In the genomic region with DNA sequence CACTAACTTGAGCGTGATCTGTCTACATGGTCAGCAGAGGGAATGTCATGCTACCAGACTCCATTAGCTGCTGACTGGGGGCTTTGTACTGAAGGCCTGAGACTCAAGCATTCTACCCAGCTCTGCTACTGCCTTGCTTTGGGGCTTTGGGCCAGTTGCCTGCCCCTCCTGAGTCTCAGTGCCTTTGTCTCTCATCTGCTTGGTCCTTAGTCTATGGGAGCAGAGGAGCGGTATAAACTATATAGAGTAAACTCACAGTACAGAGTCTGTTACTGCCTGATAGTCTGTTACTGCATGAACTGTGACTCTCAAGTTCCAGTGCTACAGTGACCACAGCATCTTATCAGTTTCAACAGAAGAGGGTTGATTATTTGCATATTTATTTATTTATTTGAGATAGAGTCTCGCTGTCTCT, we compare ENCODE assay signal across 1 cellular context.
TF ChIP-seq lines count a peak whose summit lies in the region.

No MANE protein-coding gene starts in this region.

TF ChIP-seq in K562, 482 proteins besides CTCF, POLR2A, EP300 and RAD21 (continued from another document and continues in another):
- TF ChIP-seq ZBED1 (IDR thresholded peaks at IDR 0.05) = 0 out of 2 replicates have a peak, but pooled peaks have one; percentile 50
- peak; percentile 49; the same call in 1 of the 2 replicates for TF ChIP-seq MYC (IDR thresholded peaks at IDR 0.05; ENCODE audit: low read depth, low read length)
- no peak for TF ChIP-seq MYC (CRISPR knock-in tag; IDR thresholded peaks at IDR 0.05; ENCODE audit: borderline replicate concordance, low read depth)
- no peak for TF ChIP-seq ZNF354B (CRISPR knock-in tag; IDR thresholded peaks at IDR 0.05)
- TF ChIP-seq SP1 (CRISPR knock-in tag; IDR thresholded peaks at IDR 0.05) = peak; percentile 21; the same call in 1 of the 2 replicates
- no peak for TF ChIP-seq RFX5 (IDR thresholded peaks at IDR 0.05; ENCODE audit: low read depth, low read length)
- TF ChIP-seq, protein P1, sequence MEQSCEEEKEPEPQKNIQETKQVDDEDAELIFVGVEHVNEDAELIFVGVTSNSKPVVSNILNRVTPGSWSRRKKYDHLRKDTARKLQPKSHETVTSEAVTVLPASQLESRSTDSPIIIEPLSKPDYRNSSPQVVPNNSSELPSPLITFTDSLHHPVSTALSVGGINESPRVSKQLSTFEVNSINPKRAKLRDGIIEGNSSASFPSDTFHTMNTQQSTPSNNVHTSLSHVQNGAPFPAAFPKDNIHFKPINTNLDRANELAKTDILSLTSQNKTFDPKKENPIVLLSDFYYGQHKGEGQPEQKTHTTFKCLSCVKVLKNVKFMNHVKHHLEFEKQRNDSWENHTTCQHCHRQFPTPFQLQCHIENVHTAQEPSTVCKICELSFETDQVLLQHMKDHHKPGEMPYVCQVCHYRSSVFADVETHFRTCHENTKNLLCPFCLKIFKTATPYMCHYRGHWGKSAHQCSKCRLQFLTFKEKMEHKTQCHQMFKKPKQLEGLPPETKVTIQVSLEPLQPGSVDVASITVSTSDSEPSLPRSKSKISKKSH (CRISPR knock-in tag; IDR thresholded peaks at IDR 0.05) = no peak
- no peak for TF ChIP-seq ZNF165 (CRISPR knock-in tag; IDR thresholded peaks at IDR 0.05; ENCODE audit: borderline replicate concordance)
- TF ChIP-seq ZNF124 (CRISPR knock-in tag; IDR thresholded peaks at IDR 0.05) = no peak
- TF ChIP-seq ATF1 (CRISPR knock-in tag; IDR thresholded peaks at IDR 0.05) = no peak
- TF ChIP-seq ATF1 (tag; IDR thresholded peaks at IDR 0.05) = peak; percentile 38
- no peak for TF ChIP-seq ERF (CRISPR knock-in tag; IDR thresholded peaks at IDR 0.05)
- no peak for TF ChIP-seq CEBPB (tag; IDR thresholded peaks at IDR 0.05)
- TF ChIP-seq, protein P2, sequence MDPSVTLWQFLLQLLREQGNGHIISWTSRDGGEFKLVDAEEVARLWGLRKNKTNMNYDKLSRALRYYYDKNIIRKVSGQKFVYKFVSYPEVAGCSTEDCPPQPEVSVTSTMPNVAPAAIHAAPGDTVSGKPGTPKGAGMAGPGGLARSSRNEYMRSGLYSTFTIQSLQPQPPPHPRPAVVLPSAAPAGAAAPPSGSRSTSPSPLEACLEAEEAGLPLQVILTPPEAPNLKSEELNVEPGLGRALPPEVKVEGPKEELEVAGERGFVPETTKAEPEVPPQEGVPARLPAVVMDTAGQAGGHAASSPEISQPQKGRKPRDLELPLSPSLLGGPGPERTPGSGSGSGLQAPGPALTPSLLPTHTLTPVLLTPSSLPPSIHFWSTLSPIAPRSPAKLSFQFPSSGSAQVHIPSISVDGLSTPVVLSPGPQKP (CRISPR knock-in tag; IDR thresholded peaks at IDR 0.05) = no peak
- peak; percentile 18; the same call in 1 of the 2 replicates for TF ChIP-seq MAFF (IDR thresholded peaks at IDR 0.05; ENCODE audit: low read length)
- no peak for TF ChIP-seq HNRNPUL1 (IDR thresholded peaks at IDR 0.05; ENCODE audit: low read length)
- no peak for TF ChIP-seq SMAD3 (CRISPR knock-in tag; conservative IDR thresholded peaks at IDR 0.05)
- TF ChIP-seq SRSF9 (IDR thresholded peaks at IDR 0.05; ENCODE audit: borderline replicate concordance, low read depth, low read length) = no peak
- no peak for TF ChIP-seq RHOXF2B (CRISPR knock-in tag; conservative IDR thresholded peaks at IDR 0.05)
- TF ChIP-seq, protein P3, sequence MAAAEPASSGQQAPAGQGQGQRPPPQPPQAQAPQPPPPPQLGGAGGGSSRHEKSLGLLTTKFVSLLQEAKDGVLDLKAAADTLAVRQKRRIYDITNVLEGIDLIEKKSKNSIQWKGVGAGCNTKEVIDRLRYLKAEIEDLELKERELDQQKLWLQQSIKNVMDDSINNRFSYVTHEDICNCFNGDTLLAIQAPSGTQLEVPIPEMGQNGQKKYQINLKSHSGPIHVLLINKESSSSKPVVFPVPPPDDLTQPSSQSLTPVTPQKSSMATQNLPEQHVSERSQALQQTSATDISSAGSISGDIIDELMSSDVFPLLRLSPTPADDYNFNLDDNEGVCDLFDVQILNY (CRISPR knock-in tag; IDR thresholded peaks at IDR 0.05) = no peak
- TF ChIP-seq E2F3 (CRISPR knock-in tag; IDR thresholded peaks at IDR 0.05) = no peak
- TF ChIP-seq PML (IDR thresholded peaks at IDR 0.05; ENCODE audit: low read length) = peak; percentile 92
- TF ChIP-seq, protein P4, sequence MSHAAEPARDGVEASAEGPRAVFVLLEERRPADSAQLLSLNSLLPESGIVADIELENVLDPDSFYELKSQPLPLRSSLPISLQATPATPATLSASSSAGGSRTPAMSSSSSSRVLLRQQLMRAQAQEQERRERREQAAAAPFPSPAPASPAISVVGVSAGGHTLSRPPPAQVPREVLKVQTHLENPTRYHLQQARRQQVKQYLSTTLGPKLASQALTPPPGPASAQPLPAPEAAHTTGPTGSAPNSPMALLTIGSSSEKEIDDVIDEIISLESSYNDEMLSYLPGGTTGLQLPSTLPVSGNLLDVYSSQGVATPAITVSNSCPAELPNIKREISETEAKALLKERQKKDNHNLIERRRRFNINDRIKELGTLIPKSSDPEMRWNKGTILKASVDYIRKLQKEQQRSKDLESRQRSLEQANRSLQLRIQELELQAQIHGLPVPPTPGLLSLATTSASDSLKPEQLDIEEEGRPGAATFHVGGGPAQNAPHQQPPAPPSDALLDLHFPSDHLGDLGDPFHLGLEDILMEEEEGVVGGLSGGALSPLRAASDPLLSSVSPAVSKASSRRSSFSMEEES (CRISPR knock-in tag; IDR thresholded peaks at IDR 0.05) = no peak
- TF ChIP-seq FUS (optimal IDR thresholded peaks at IDR 0.05; ENCODE audit: low read depth, low read length) = no peak
- TF ChIP-seq ZNF77 (CRISPR knock-in tag; IDR thresholded peaks at IDR 0.05) = no peak
- TF ChIP-seq ARID1B (IDR thresholded peaks at IDR 0.05) = peak; percentile 98
- no peak for TF ChIP-seq ZNF146 (CRISPR knock-in tag; IDR thresholded peaks at IDR 0.05; ENCODE audit: unreplicated experiment)
- TF ChIP-seq ETV1 (tag; conservative IDR thresholded peaks at IDR 0.05; ENCODE audit: low read depth) = no peak
- TF ChIP-seq FIP1L1 (IDR thresholded peaks at IDR 0.05; ENCODE audit: low read depth, low read length, poor library complexity, severe bottlenecking) = no peak
- no peak for TF ChIP-seq NFYB (IDR thresholded peaks at IDR 0.05; ENCODE audit: extremely low read depth, insufficient read length)
- TF ChIP-seq SLC30A9 (CRISPR knock-in tag; IDR thresholded peaks at IDR 0.05) = no peak
- no peak for TF ChIP-seq XRCC4 (IDR thresholded peaks at IDR 0.05; ENCODE audit: extremely low read depth, insufficient read depth, insufficient read length)
- TF ChIP-seq ZNF507 (tag; conservative IDR thresholded peaks at IDR 0.05) = no peak
- peak; percentile 97 for TF ChIP-seq TEAD4 (IDR thresholded peaks at IDR 0.05; ENCODE audit: low read length)
- TF ChIP-seq TEAD4 (CRISPR knock-in tag; IDR thresholded peaks at IDR 0.05; ENCODE audit: borderline replicate concordance) = no peak
- TF ChIP-seq, protein P5, sequence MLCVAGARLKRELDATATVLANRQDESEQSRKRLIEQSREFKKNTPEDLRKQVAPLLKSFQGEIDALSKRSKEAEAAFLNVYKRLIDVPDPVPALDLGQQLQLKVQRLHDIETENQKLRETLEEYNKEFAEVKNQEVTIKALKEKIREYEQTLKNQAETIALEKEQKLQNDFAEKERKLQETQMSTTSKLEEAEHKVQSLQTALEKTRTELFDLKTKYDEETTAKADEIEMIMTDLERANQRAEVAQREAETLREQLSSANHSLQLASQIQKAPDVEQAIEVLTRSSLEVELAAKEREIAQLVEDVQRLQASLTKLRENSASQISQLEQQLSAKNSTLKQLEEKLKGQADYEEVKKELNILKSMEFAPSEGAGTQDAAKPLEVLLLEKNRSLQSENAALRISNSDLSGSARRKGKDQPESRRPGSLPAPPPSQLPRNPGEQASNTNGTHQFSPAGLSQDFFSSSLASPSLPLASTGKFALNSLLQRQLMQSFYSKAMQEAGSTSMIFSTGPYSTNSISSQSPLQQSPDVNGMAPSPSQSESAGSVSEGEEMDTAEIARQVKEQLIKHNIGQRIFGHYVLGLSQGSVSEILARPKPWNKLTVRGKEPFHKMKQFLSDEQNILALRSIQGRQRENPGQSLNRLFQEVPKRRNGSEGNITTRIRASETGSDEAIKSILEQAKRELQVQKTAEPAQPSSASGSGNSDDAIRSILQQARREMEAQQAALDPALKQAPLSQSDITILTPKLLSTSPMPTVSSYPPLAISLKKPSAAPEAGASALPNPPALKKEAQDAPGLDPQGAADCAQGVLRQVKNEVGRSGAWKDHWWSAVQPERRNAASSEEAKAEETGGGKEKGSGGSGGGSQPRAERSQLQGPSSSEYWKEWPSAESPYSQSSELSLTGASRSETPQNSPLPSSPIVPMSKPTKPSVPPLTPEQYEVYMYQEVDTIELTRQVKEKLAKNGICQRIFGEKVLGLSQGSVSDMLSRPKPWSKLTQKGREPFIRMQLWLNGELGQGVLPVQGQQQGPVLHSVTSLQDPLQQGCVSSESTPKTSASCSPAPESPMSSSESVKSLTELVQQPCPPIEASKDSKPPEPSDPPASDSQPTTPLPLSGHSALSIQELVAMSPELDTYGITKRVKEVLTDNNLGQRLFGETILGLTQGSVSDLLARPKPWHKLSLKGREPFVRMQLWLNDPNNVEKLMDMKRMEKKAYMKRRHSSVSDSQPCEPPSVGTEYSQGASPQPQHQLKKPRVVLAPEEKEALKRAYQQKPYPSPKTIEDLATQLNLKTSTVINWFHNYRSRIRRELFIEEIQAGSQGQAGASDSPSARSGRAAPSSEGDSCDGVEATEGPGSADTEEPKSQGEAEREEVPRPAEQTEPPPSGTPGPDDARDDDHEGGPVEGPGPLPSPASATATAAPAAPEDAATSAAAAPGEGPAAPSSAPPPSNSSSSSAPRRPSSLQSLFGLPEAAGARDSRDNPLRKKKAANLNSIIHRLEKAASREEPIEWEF (CRISPR knock-in tag; IDR thresholded peaks at IDR 0.05) = no peak
- no peak for TF ChIP-seq ASH1L (IDR thresholded peaks at IDR 0.05; ENCODE audit: borderline replicate concordance, low read depth, partially characterized antibody)
- TF ChIP-seq GTF2A2 (tag; IDR thresholded peaks at IDR 0.05) = no peak
- TF ChIP-seq SMAD4 (CRISPR knock-in tag; conservative IDR thresholded peaks at IDR 0.05) = peak; percentile 82
- TF ChIP-seq BRF1 (IDR thresholded peaks at IDR 0.05; ENCODE audit: borderline replicate concordance, extremely low read depth, insufficient read length) = no peak
- TF ChIP-seq ZNF778 (CRISPR knock-in tag; IDR thresholded peaks at IDR 0.05) = no peak
- TF ChIP-seq, protein P6, sequence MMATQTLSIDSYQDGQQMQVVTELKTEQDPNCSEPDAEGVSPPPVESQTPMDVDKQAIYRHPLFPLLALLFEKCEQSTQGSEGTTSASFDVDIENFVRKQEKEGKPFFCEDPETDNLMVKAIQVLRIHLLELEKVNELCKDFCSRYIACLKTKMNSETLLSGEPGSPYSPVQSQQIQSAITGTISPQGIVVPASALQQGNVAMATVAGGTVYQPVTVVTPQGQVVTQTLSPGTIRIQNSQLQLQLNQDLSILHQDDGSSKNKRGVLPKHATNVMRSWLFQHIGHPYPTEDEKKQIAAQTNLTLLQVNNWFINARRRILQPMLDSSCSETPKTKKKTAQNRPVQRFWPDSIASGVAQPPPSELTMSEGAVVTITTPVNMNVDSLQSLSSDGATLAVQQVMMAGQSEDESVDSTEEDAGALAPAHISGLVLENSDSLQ (IDR thresholded peaks at IDR 0.05) = no peak
- no peak for TF ChIP-seq STAG1 (CRISPR knock-in tag; IDR thresholded peaks at IDR 0.05; ENCODE audit: borderline replicate concordance)
- TF ChIP-seq NR2C2 (CRISPR knock-in tag; IDR thresholded peaks at IDR 0.05) = no peak
- TF ChIP-seq NR2C2 (tag; IDR thresholded peaks at IDR 0.05) = no peak
- TF ChIP-seq SMARCB1 (IDR thresholded peaks at IDR 0.05; ENCODE audit: insufficient read length, low read depth) = no peak
- no peak for TF ChIP-seq TFAM (CRISPR knock-in tag; conservative IDR thresholded peaks at IDR 0.05)
- TF ChIP-seq ATF7 (IDR thresholded peaks at IDR 0.05) = peak; percentile 72
- TF ChIP-seq SIX5 (IDR thresholded peaks at IDR 0.05; ENCODE audit: borderline replicate concordance in 1 of 2, insufficient read depth in 1 of 2, low read depth in 1 of 2, low read length in 2 of 2) = no peak
- TF ChIP-seq ZNF24 (IDR thresholded peaks at IDR 0.05) = no peak
- no peak for TF ChIP-seq U2AF2 (optimal IDR thresholded peaks at IDR 0.05; ENCODE audit: low read depth, low read length)
- TF ChIP-seq ZNF436 (CRISPR knock-in tag; IDR thresholded peaks at IDR 0.05) = no peak
- no peak for TF ChIP-seq POLR2AphosphoS2 (IDR thresholded peaks at IDR 0.05; ENCODE audit: low read length)
- no peak for TF ChIP-seq PCBP1 (IDR thresholded peaks at IDR 0.05; ENCODE audit: low read depth, low read length, poor library complexity, severe bottlenecking)
- no peak for TF ChIP-seq SETDB1 (IDR thresholded peaks at IDR 0.05; ENCODE audit: low read length)
- TF ChIP-seq PURB (CRISPR knock-in tag; IDR thresholded peaks at IDR 0.05; ENCODE audit: low read depth) = no peak
- no peak for TF ChIP-seq NFIX (CRISPR knock-in tag; IDR thresholded peaks at IDR 0.05; ENCODE audit: low read depth)
- TF ChIP-seq NR3C1 (CRISPR knock-in tag; IDR thresholded peaks at IDR 0.05) = no peak
- TF ChIP-seq MYBL2 (IDR thresholded peaks at IDR 0.05; ENCODE audit: low read depth) = no peak
- TF ChIP-seq MYBL2 (CRISPR knock-in tag; IDR thresholded peaks at IDR 0.05; ENCODE audit: borderline replicate concordance) = no peak
- TF ChIP-seq, protein P7, sequence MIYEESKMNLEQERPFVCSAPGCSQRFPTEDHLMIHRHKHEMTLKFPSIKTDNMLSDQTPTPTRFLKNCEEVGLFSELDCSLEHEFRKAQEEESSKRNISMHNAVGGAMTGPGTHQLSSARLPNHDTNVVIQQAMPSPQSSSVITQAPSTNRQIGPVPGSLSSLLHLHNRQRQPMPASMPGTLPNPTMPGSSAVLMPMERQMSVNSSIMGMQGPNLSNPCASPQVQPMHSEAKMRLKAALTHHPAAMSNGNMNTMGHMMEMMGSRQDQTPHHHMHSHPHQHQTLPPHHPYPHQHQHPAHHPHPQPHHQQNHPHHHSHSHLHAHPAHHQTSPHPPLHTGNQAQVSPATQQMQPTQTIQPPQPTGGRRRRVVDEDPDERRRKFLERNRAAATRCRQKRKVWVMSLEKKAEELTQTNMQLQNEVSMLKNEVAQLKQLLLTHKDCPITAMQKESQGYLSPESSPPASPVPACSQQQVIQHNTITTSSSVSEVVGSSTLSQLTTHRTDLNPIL (CRISPR knock-in tag; IDR thresholded peaks at IDR 0.05) = no peak
- TF ChIP-seq ZNF3 (CRISPR knock-in tag; IDR thresholded peaks at IDR 0.05) = no peak
- TF ChIP-seq GATAD2B (IDR thresholded peaks at IDR 0.05; ENCODE audit: borderline replicate concordance) = peak; percentile 41; the same call in 1 of the 2 replicates
- TF ChIP-seq HDAC8 (tag; IDR thresholded peaks at IDR 0.05) = no peak
- TF ChIP-seq MEIS2 (IDR thresholded peaks at IDR 0.05; ENCODE audit: partially characterized antibody) = no peak
- TF ChIP-seq HCFC1 (IDR thresholded peaks at IDR 0.05; ENCODE audit: low read depth, low read length) = no peak
- no peak for TF ChIP-seq PHTF2 (CRISPR knock-in tag; IDR thresholded peaks at IDR 0.05)
- no peak for TF ChIP-seq STAT5B (CRISPR knock-in tag; IDR thresholded peaks at IDR 0.05)
- TF ChIP-seq SRSF3 (IDR thresholded peaks at IDR 0.05; ENCODE audit: insufficient read depth, low read length) = no peak
- no peak for TF ChIP-seq PYGO2 (tag; IDR thresholded peaks at IDR 0.05)
- no peak for TF ChIP-seq CBX2 (IDR thresholded peaks at IDR 0.05; ENCODE audit: insufficient read depth, low read length, poor library complexity, severe bottlenecking)
